In the genomic region with DNA sequence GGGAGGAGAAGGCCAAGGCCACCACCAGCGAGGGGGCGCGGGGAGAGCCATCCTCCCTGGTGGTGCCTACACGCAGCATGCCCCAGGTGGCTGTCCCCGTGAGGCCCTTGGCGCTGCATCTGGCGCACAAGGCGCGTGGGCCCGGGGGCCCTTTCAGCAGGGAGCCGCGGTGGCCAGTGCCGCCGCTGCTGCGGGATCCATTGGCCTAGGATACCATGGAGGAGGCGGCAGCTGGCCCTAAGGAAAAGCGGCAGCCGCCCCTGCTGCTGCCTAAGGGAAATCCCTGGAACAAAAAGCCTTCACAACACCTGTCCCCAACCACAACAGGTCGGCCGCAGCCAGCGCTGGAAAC, we compare ENCODE assay signal across 16 cellular contexts.
DNase-seq lines count a peak whose midpoint lies in the region; ATAC-seq, FAIRE-seq and TF ChIP-seq lines count a peak whose summit lies in the region.
"Had no signal": no experiment of that assay in that cellular context is flagged by ENCODE, and none has a peak within 500 bp of the region (broad histone marks: within the 10 kb centered on the region; RNA-seq: fewer than 3 reads in every experiment).

No MANE protein-coding gene starts in this region.

- no peak overlapping the region for H3K9ac ChIP-seq in kidney (ENCODE audit: low read length in 2 of 2)
- H3K9ac ChIP-seq: BLaER1 had no signal

- H3K36me3 ChIP-seq in kidney (ENCODE audit: control insufficient read depth in 1 of 2, insufficient read depth in 2 of 2, low read length in 2 of 2) (no peaks in the 10 kb centered on the region), upper lobe of right lung (no peaks in the 10 kb centered on the region)
- H3K36me3 ChIP-seq: BLaER1 had no signal

- FAIRE-seq in kidney (lab: Jason Lieb, UNC), result no peak
- FAIRE-seq: GM12891, GM19239, H1, HTR-8/SVneo had no signal

- no peaks in the 10 kb centered on the region for H3K27me3 ChIP-seq in upper lobe of right lung
- H3K27me3 ChIP-seq: BLaER1 had no signal

- H3K27ac ChIP-seq in kidney (ENCODE audit: low read depth in 2 of 2, low read length in 2 of 2) (no peak overlapping the region), upper lobe of right lung (no peak overlapping the region), coronary artery (no peak overlapping the region)
- H3K27ac ChIP-seq: BLaER1 had no signal

- DNase-seq in activated gamma-delta T cell (lab: John Stamatoyannopoulos, UW) (peak; percentile 5), activated gamma-delta T cell treated with Interleukin-2 at 50 U/mL for 16 hours (no peak), D341Med (ENCODE audit: low spot score) (peak; percentile 10), kidney (peak; percentile 49), upper lobe of right lung (no peak), lower leg skin (ENCODE audit: low spot score in 2 of 2) (no peak), coronary artery (ENCODE audit: low spot score) (no peak)
- DNase-seq: 8988T; CD4-positive, alpha-beta memory T cell; DMS79 treated with DMSO at 0.1 percent for 48 hours; H9 had no signal

- TF ChIP-seq CTCF in kidney (IDR thresholded peaks at IDR 0.05; ENCODE audit: borderline replicate concordance, extremely low read depth, insufficient read depth) (no peak), upper lobe of right lung (IDR thresholded peaks at IDR 0.05) (no peak), lower leg skin (IDR thresholded peaks at IDR 0.05) (no peak), coronary artery (IDR thresholded peaks at IDR 0.05) (no peak)

- no peak for TF ChIP-seq POLR2A in lower leg skin (IDR thresholded peaks at IDR 0.05)

- H3K4me3 ChIP-seq in kidney (ENCODE audit: low read length in 2 of 2), result no peak overlapping the region
- H3K4me3 ChIP-seq in upper lobe of right lung, result no peak overlapping the region
- H3K4me3 ChIP-seq in lower leg skin (ENCODE audit: low read depth, poor library complexity, severe bottlenecking), result no peak overlapping the region
- no peak overlapping the region for H3K4me3 ChIP-seq in coronary artery
- H3K4me3 ChIP-seq: BLaER1 had no signal

- H3K4me1 ChIP-seq in kidney (ENCODE audit: control insufficient read depth in 1 of 2, insufficient read depth in 1 of 2, low read depth in 1 of 2, low read length in 2 of 2), result no peaks in the 10 kb centered on the region
- no peaks in the 10 kb centered on the region for H3K4me1 ChIP-seq in upper lobe of right lung
- H3K4me1 ChIP-seq: BLaER1 had no signal

- intact Hi-C loops in kidney (cut with DNase I), result no loop called here
- intact Hi-C loops in upper lobe of right lung (cut with DNase I), result no loop called here
- intact Hi-C loops in lower leg skin (cut with DNase I; ENCODE audit: low total_unique reads), result no loop called here

- peaks cover 2 to 17% of the 10 kb centered on the region in 2 donors for H3K9me3 ChIP-seq in kidney (ENCODE audit: control insufficient read depth in 1 of 2, low read length in 2 of 2)
- peaks cover 3% of the 10 kb centered on the region for H3K9me3 ChIP-seq in upper lobe of right lung

- 92 to 96% methylated on average over 11 to 21 of the region's 21 CpGs for WGBS in lower leg skin, 2 donors

- ATAC-seq in upper lobe of right lung, result peak; percentile 48

Comparison
In these comparisons a context has a peak if more than half of its experiments do, and no peak if none do; other contexts are left out.
1. DNase-seq: peak in activated gamma-delta T cell (single experiment), D341Med (single experiment) and kidney (single experiment); none in activated gamma-delta T cell treated with Interleukin-2 at 50 U/mL for 16 hours (single experiment), upper lobe of right lung (single experiment), lower leg skin (0 of 2) and coronary artery (single experiment).